In the genomic region with DNA sequence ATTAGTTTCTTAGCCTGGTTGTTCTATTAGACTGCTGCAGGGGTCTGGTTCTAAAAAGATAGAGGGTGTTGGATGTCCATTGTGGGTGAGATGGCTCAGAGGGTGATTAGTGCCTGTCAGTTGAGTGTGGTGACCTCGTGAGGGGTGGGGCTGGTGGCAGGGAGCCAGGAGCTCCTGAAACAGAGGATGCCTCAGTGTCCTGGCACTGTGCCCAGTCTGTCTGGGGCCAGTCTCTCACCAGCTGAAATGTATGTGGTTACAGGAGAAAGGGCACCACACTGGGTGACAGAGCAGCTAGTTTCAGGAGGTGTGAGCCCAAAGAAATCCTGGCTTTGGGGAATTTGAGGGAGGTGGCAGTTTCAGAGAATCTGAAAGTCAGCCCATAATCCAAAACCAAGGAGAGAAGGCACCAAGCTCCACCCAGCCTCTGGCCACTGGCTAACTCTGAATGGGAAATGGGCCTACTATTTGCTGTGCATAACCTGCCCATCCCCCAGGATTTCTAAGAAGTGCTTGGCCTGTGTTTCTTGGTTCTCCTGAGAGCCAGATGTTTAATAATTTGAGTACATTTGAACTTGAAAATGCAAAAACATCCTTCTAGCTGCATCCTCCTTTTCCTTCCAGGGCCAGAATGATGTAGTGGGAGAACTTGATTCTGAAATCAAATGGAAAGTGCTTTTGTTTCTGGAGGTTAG, we compare ENCODE assay signal across 9 cellular contexts.
A peak's percentile ranks its signal among the peaks of the same experiment; 100 is the strongest.
DNase-seq lines count a peak whose midpoint lies in the region; ATAC-seq and TF ChIP-seq lines count a peak whose summit lies in the region.
"Had no signal": no experiment of that assay in that cellular context is flagged by ENCODE, and none has a peak within 500 bp of the region (broad histone marks: within the 10 kb centered on the region; RNA-seq: fewer than 3 reads in every experiment).

No MANE protein-coding gene starts in this region.

- ATAC-seq in HG03378 (IDR thresholded peaks at IDR 0.05; ENCODE audit: unreplicated experiment), result peak; percentile 87
- ATAC-seq in stimulated activated effector memory CD8-positive, alpha-beta T cell treated with anti-CD3 and anti-CD28 coated beads, Interleukin-12 subunit alpha, Interleukin-12 subunit beta, amount 100 ng/mL, for 72 hours, result peak; percentile 95

- H3K4me1 Mint-ChIP-seq in activated T-helper 1 cell treated with anti-CD3 and anti-CD28 coated beads, Interleukin-12 subunit alpha, Interleukin-12 subunit beta, Interleukin-2, Interleukin-4 antibody, amounts not matched to agents 30 ng/mL and 10 ng/mL and 1 ng/mL, durations not matched to agents 14 hours and 24 hours and 36 hours (ENCODE audit: low read depth), result no peaks in the 10 kb centered on the region
- peaks cover 13% of the 10 kb centered on the region for H3K4me1 Mint-ChIP-seq in stimulated activated effector memory CD8-positive, alpha-beta T cell treated with anti-CD3 and anti-CD28 coated beads, Interleukin-12 subunit alpha, Interleukin-12 subunit beta, amount 100 ng/mL, for 72 hours

- H3K27ac Mint-ChIP-seq in activated T-helper 1 cell treated with anti-CD3 and anti-CD28 coated beads, Interleukin-12 subunit alpha, Interleukin-12 subunit beta, Interleukin-2, Interleukin-4 antibody, amounts not matched to agents 30 ng/mL and 10 ng/mL and 1 ng/mL, durations not matched to agents 14 hours and 24 hours and 36 hours, result no peak overlapping the region
- H3K27ac Mint-ChIP-seq in stimulated activated effector memory CD8-positive, alpha-beta T cell treated with anti-CD3 and anti-CD28 coated beads, Interleukin-12 subunit alpha, Interleukin-12 subunit beta, amount 100 ng/mL, for 72 hours, result peak overlapping the region; percentile 26

- DNase-seq in activated T-helper 1 cell treated with Interleukin-2 at 50 U/mL for 16 hours (ENCODE audit: low read depth) (peak; percentile 37), NCI-H2227 (lab: John Stamatoyannopoulos, UW; ENCODE audit: unreplicated experiment) (peak; percentile 86), activated T-cell treated with anti-CD3 and anti-CD28 coated beads for 24 hours (ENCODE audit: low read depth) (peak; percentile 16), left ventricle myocardium inferior (peak; percentile 80), superior temporal gyrus (ENCODE audit: extremely low spot score) (no peak)
- no peak for DNase-seq in activated T-helper 1 cell treated with anti-CD3 and anti-CD28 coated beads, Interleukin-12 subunit alpha, Interleukin-12 subunit beta, Interleukin-2, Interleukin-4 antibody, amounts not matched to agents 30 ng/mL and 10 ng/mL and 1 ng/mL, durations not matched to agents 14 hours and 24 hours and 36 hours (ENCODE audit: low spot score)
- DNase-seq in stimulated activated effector memory CD8-positive, alpha-beta T cell treated with anti-CD3 and anti-CD28 coated beads, Interleukin-12 subunit alpha, Interleukin-12 subunit beta, amount 100 ng/mL, for 72 hours (ENCODE audit: low spot score in 2 of 2), result peak; percentile 51 to 70

- peaks cover 10% of the 10 kb centered on the region for H3K9me3 Mint-ChIP-seq in activated T-helper 1 cell treated with anti-CD3 and anti-CD28 coated beads, Interleukin-12 subunit alpha, Interleukin-12 subunit beta, Interleukin-2, Interleukin-4 antibody, amounts not matched to agents 30 ng/mL and 10 ng/mL and 1 ng/mL, durations not matched to agents 14 hours and 24 hours and 36 hours
- H3K9me3 Mint-ChIP-seq in stimulated activated effector memory CD8-positive, alpha-beta T cell treated with anti-CD3 and anti-CD28 coated beads, Interleukin-12 subunit alpha, Interleukin-12 subunit beta, amount 100 ng/mL, for 72 hours, result peaks cover 2% of the 10 kb centered on the region

- H3K4me3 Mint-ChIP-seq in activated T-helper 1 cell treated with anti-CD3 and anti-CD28 coated beads, Interleukin-12 subunit alpha, Interleukin-12 subunit beta, Interleukin-2, Interleukin-4 antibody, amounts not matched to agents 30 ng/mL and 10 ng/mL and 1 ng/mL, durations not matched to agents 14 hours and 24 hours and 36 hours, result no peak overlapping the region
- no peak overlapping the region for H3K4me3 Mint-ChIP-seq in stimulated activated effector memory CD8-positive, alpha-beta T cell treated with anti-CD3 and anti-CD28 coated beads, Interleukin-12 subunit alpha, Interleukin-12 subunit beta, amount 100 ng/mL, for 72 hours

- TF ChIP-seq CTCF in left ventricle myocardium inferior (IDR thresholded peaks at IDR 0.05; ENCODE audit: borderline replicate concordance), result no peak

- no peak overlapping the region for H3K4me3 ChIP-seq in left ventricle myocardium inferior
- H3K4me3 ChIP-seq: skin epidermis had no signal

- intact Hi-C loops in activated T-helper 1 cell treated with anti-CD3 and anti-CD28 coated beads, Interleukin-12 subunit alpha, Interleukin-12 subunit beta, Interleukin-2, Interleukin-4 antibody, amounts not matched to agents 30 ng/mL and 10 ng/mL and 1 ng/mL, durations not matched to agents 14 hours and 24 hours and 36 hours (cut with micrococcal nuclease), result no loop called here
- intact Hi-C loops in left ventricle myocardium inferior (cut with micrococcal nuclease), result no loop called here

- peaks cover 26% of the 10 kb centered on the region for H3K9me3 ChIP-seq in left ventricle myocardium inferior (replicated peaks)

- H3K27ac ChIP-seq in left ventricle myocardium inferior (replicated peaks), result peak overlapping the region; percentile 64

- peaks cover 34% of the 10 kb centered on the region for H3K4me1 ChIP-seq in left ventricle myocardium inferior

- no peaks in the 10 kb centered on the region for H3K27me3 ChIP-seq in left ventricle myocardium inferior (ENCODE audit: low read depth)

- peaks cover 2% of the 10 kb centered on the region for H3K27me3 Mint-ChIP-seq in activated T-helper 1 cell treated with anti-CD3 and anti-CD28 coated beads, Interleukin-12 subunit alpha, Interleukin-12 subunit beta, Interleukin-2, Interleukin-4 antibody, amounts not matched to agents 30 ng/mL and 10 ng/mL and 1 ng/mL, durations not matched to agents 14 hours and 24 hours and 36 hours (ENCODE audit: insufficient read depth)

- H3K36me3 ChIP-seq in left ventricle myocardium inferior, result peaks cover 5% of the 10 kb centered on the region

- H3K36me3 Mint-ChIP-seq in activated T-helper 1 cell treated with anti-CD3 and anti-CD28 coated beads, Interleukin-12 subunit alpha, Interleukin-12 subunit beta, Interleukin-2, Interleukin-4 antibody, amounts not matched to agents 30 ng/mL and 10 ng/mL and 1 ng/mL, durations not matched to agents 14 hours and 24 hours and 36 hours (ENCODE audit: low read depth), result no peaks in the 10 kb centered on the region
- no peaks in the 10 kb centered on the region for H3K36me3 Mint-ChIP-seq in stimulated activated effector memory CD8-positive, alpha-beta T cell treated with anti-CD3 and anti-CD28 coated beads, Interleukin-12 subunit alpha, Interleukin-12 subunit beta, amount 100 ng/mL, for 72 hours

Comparison
In these comparisons a context has a peak if more than half of its experiments do, and no peak if none do; other contexts are left out.
1. DNase-seq: peak in activated T-helper 1 cell treated with Interleukin-2 at 50 U/mL for 16 hours (single experiment), NCI-H2227 (single experiment), activated T-cell treated with anti-CD3 and anti-CD28 coated beads for 24 hours (single experiment), left ventricle myocardium inferior (single experiment) and stimulated activated effector memory CD8-positive, alpha-beta T cell treated with anti-CD3 and anti-CD28 coated beads, Interleukin-12 subunit alpha, Interleukin-12 subunit beta, amount 100 ng/mL, for 72 hours (2 of 2); none in activated T-helper 1 cell treated with anti-CD3 and anti-CD28 coated beads, Interleukin-12 subunit alpha, Interleukin-12 subunit beta, Interleukin-2, Interleukin-4 antibody, amounts not matched to agents 30 ng/mL and 10 ng/mL and 1 ng/mL, durations not matched to agents 14 hours and 24 hours and 36 hours (single experiment) and superior temporal gyrus (single experiment).